In genomic region chr1:155245163-155245524, GRCh38 we compare ENCODE assay signal across 8 cellular contexts. TPM values are rescaled to one million over a fixed set of nuclear protein-coding genes. Genes with fewer than 3 reads are reported as not detected.
DNase-seq lines count a peak whose midpoint lies in the region; ATAC-seq and TF ChIP-seq lines count a peak whose summit lies in the region.

No MANE protein-coding gene starts in this region.

- H3K36me3 ChIP-seq in SJSA1 (no peaks in the 10 kb centered on the region; the same call in 1 of the 2 replicates), gastrocnemius medialis (peaks cover 0 to 22% of the 10 kb centered on the region in 2 donors)

- H3K27ac ChIP-seq in SJSA1 (peak overlapping the region; percentile 81), gastrocnemius medialis (peak overlapping the region; percentile 80 to 94 (median 90))

- TF ChIP-seq CTCF in fibroblast of pulmonary artery (IDR thresholded peaks at IDR 0.05; ENCODE audit: low read length, missing control alignments) (no peak), gastrocnemius medialis (IDR thresholded peaks at IDR 0.05 in 4 of 5, conservative IDR thresholded peaks at IDR 0.05 in 1 of 5) (no peak)

- peak; percentile 4 for ATAC-seq in GM18868 (IDR thresholded peaks at IDR 0.05; ENCODE audit: unreplicated experiment)
- ATAC-seq in gastrocnemius medialis: no peak
- ATAC-seq in HG02973 (IDR thresholded peaks at IDR 0.05; ENCODE audit: unreplicated experiment): no peak

- H3K27me3 ChIP-seq in SJSA1 (replicated peaks) (no peaks in the 10 kb centered on the region), gastrocnemius medialis (no peaks in the 10 kb centered on the region)

- no peak for DNase-seq in SJSA1 (ENCODE audit: low read depth in 1 of 2, low spot score in 2 of 2)
- DNase-seq in fibroblast of pulmonary artery (ENCODE audit: low read depth): no peak
- DNase-seq in gastrocnemius medialis: no peak
- no peak for DNase-seq in kidney glomerular epithelial cell (lab: John Stamatoyannopoulos, UW)
- no peak for DNase-seq in NCI-H1694 (lab: John Stamatoyannopoulos, UW)
- DNase-seq in activated effector memory CD4-positive, alpha-beta T cell treated with Interleukin-2 at 50 U/mL for 16 hours: no peak

- H3K9me3 ChIP-seq in SJSA1 (replicated peaks): no peaks in the 10 kb centered on the region
- H3K9me3 ChIP-seq in gastrocnemius medialis: no peaks in the 10 kb centered on the region

- H3K4me1 ChIP-seq in SJSA1 (replicated peaks) (peaks cover 25% of the 10 kb centered on the region), gastrocnemius medialis (peaks cover 25 to 26% of the 10 kb centered on the region in 2 donors)

- intact Hi-C loops in gastrocnemius medialis (cut with DNase I; ENCODE audit: low total_unique reads): loop anchor here (2.0 kb wide), 1 partner anchor 64 kb away; the partner anchor contains the start of gene FDPS

- H3K4me3 ChIP-seq in SJSA1 (peak overlapping the region; percentile 42), fibroblast of pulmonary artery (replicated peaks; ENCODE audit: low read depth, low read length) (peak overlapping the region; percentile 74), gastrocnemius medialis (peak overlapping the region; percentile 56 to 79 (median 70))

- no peak for TF ChIP-seq POLR2A in gastrocnemius medialis (IDR thresholded peaks at IDR 0.05)

- in situ Hi-C loops in gastrocnemius medialis (cut with MboI; ENCODE audit: low sequenced_read_pairs in 4 of 4): loop anchor here in 1 of 4 donors (5.0 kb wide), 1 partner anchor 37 kb away; no protein-coding TSS in a partner anchor

RNA-seq across cellular contexts. Expression of gene ENTREP3, which starts 10.1 kb away (rescaled TPM):
- 3.7 and 11.9 TPM in 2 replicates for total RNA-seq in SJSA1 (2014; rRNA removed; shearing (Covaris generic))
- 10 to 100 TPM in 3 of 4 donors, 1 to 10 TPM in 1; 7.9 to 22.3 (median 18.8) TPM for total RNA-seq in gastrocnemius medialis

RNA-seq across cellular contexts. Expression of gene SCAMP3, which starts 17.0 kb away (rescaled TPM):
- total RNA-seq in SJSA1 (2014; rRNA removed; shearing (Covaris generic)): 54.6 and 55.9 TPM in 2 replicates
- total RNA-seq in gastrocnemius medialis: 100 to 1,000 TPM in 1 of 4 donors, 10 to 100 TPM in 3; 60.0 to 108 (median 79.3) TPM

RNA-seq across cellular contexts. Expression of gene CLK2, which starts 28.2 kb away (rescaled TPM):
- total RNA-seq in SJSA1 (2014; rRNA removed; shearing (Covaris generic)): 13.0 and 13.7 TPM in 2 replicates
- 10 to 100 TPM in 2 of 4 donors, 1 to 10 TPM in 2; 7.1 to 13.1 (median 9.8) TPM for total RNA-seq in gastrocnemius medialis

RNA-seq across cellular contexts. Expression of gene HCN3, which starts 32.1 kb away (rescaled TPM):
- 0.97 and 2.5 TPM in 2 replicates for total RNA-seq in SJSA1 (2014; rRNA removed; shearing (Covaris generic))
- 1 to 10 TPM in 2 of 4 donors, under 1 TPM in 2; 0.18 to 1.5 (median 1.1) TPM for total RNA-seq in gastrocnemius medialis

RNA-seq across cellular contexts. Expression of gene MTX1, which starts 36.6 kb away (rescaled TPM):
- 69.7 and 86.0 TPM in 2 replicates for total RNA-seq in SJSA1 (2014; rRNA removed; shearing (Covaris generic))
- 10 to 100 TPM; 14.4 to 26.9 (median 24.6) TPM for total RNA-seq in gastrocnemius medialis
